ENCODE assay signal across 20 cellular contexts in the genomic region with DNA sequence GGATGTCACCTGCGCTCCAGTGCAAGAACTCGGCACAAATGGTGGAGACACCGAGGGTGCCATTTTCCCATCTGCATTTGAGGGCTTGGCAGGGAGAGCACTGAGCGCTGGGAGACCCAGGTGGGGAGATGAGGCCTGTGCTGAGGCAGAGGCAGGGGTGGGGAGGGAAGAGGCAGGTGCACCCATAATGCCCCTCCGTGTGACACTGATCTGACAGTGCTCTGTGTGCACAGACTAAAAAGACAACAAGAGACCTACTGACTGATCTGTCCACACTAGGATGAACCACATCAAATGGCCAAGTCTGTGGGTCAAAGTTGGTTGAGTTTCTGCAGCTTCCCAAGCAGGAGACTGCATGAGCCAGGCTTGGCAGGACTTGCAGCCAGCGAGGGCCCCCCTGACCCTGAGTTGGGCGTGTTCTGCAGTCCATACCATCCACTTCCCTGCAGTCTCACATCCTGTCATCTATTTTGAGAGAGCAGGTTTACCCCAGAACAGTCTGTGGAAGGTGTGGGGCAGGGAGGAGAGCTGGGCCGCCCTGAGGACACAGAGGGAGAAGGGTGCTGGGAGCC. TPM values are rescaled to one million over a fixed set of nuclear protein-coding genes. Genes with fewer than 3 reads are reported as not detected.
DNase-seq lines count a peak whose midpoint lies in the region; FAIRE-seq and TF ChIP-seq lines count a peak whose summit lies in the region.
"Had no signal": no experiment of that assay in that cellular context is flagged by ENCODE, and none has a peak within 500 bp of the region (broad histone marks: within the 10 kb centered on the region; RNA-seq: fewer than 3 reads in every experiment).

No MANE protein-coding gene starts in this region.

- H3K9me1 ChIP-seq in endothelial cell of umbilical vein (replicated peaks; ENCODE audit: control insufficient read depth, extremely low read depth, insufficient read depth, low read length): no peaks in the 10 kb centered on the region

- H3K27ac Mint-ChIP-seq in T-helper 2 cell treated with Interferon-gamma antibody and Interleukin-4, amounts not matched to agents 5 μg/mL and 100 μg/mL, for 36 hours: peak overlapping the region; percentile 6

- peaks cover 55% of the 10 kb centered on the region for H3K4me1 ChIP-seq in endothelial cell of umbilical vein (ENCODE audit: control insufficient read depth, extremely low read depth, insufficient read depth, low read length)
- no peaks in the 10 kb centered on the region for H3K4me1 ChIP-seq in smooth muscle cell (ENCODE audit: low read depth)
- H3K4me1 ChIP-seq in vagina: peaks cover 36% of the 10 kb centered on the region
- H3K4me1 ChIP-seq: parathyroid adenoma had no signal

- H3K27ac ChIP-seq in endothelial cell of umbilical vein (ENCODE audit: insufficient read depth, low read depth, low read length): no peak overlapping the region
- peak overlapping the region; percentile 24 for H3K27ac ChIP-seq in smooth muscle cell (ENCODE audit: low read depth)
- no peak overlapping the region for H3K27ac ChIP-seq in vagina
- H3K27ac ChIP-seq in substantia nigra (ENCODE audit: low read depth, low read length, poor library complexity, severe bottlenecking): no peak overlapping the region
- H3K27ac ChIP-seq: hepatocyte, parathyroid adenoma, transverse colon had no signal

- BruUV-seq in endothelial cell of umbilical vein (replicated peaks; lab: Mats Ljungman, UMichigan): no TSS peak

- intact Hi-C loops in endothelial cell of umbilical vein (cut with micrococcal nuclease) (no loop called here), vagina (cut with DNase I) (loop anchor here (10.0 kb wide), 1 partner anchor 55 kb away; no protein-coding TSS in a partner anchor)

- H3K4me3 ChIP-seq in endothelial cell of umbilical vein (replicated peaks in 1 of 3; ENCODE audit: insufficient read depth in 1 of 3, low read depth in 1 of 3, low read length in 3 of 3) (no peak overlapping the region), smooth muscle cell (no peak overlapping the region), vagina (no peak overlapping the region)
- H3K4me3 ChIP-seq: hepatocyte, mucosa of descending colon, transverse colon had no signal

- H4K20me1 ChIP-seq in endothelial cell of umbilical vein (replicated peaks; ENCODE audit: control insufficient read depth, extremely low read depth, insufficient read depth, low read length) (no peaks in the 10 kb centered on the region), smooth muscle cell (ENCODE audit: low read depth) (peaks cover 100% of the 10 kb centered on the region)

- H3K36me3 ChIP-seq in endothelial cell of umbilical vein (ENCODE audit: control insufficient read depth in 2 of 2, extremely low read depth in 1 of 2, insufficient read depth in 2 of 2, low read length in 2 of 2): peaks cover 3 to 18% of the 10 kb centered on the region in 2 experiments
- no peaks in the 10 kb centered on the region for H3K36me3 ChIP-seq in smooth muscle cell (ENCODE audit: low read depth)
- H3K36me3 ChIP-seq in vagina: peaks cover 0 to 6% of the 10 kb centered on the region in 2 donors
- H3K36me3 ChIP-seq: transverse colon had no signal

- no peak for TF ChIP-seq POLR2A in endothelial cell of umbilical vein (IDR thresholded peaks at IDR 0.05; ENCODE audit: low read depth, low read length)
- TF ChIP-seq POLR2A in vagina (IDR thresholded peaks at IDR 0.05): no peak

- H3K9me3 ChIP-seq in endothelial cell of umbilical vein (replicated peaks; ENCODE audit: control insufficient read depth, insufficient read depth, low read length): no peaks in the 10 kb centered on the region
- H3K9me3 ChIP-seq in smooth muscle cell (replicated peaks; ENCODE audit: low read depth): no peaks in the 10 kb centered on the region
- no peaks in the 10 kb centered on the region for H3K9me3 ChIP-seq in vagina
- H3K9me3 ChIP-seq: mucosa of descending colon, transverse colon had no signal

- no peaks in the 10 kb centered on the region for H3K27me3 ChIP-seq in endothelial cell of umbilical vein (ENCODE audit: control insufficient read depth in 2 of 2, insufficient read depth in 2 of 2, low read length in 2 of 2)
- H3K27me3 ChIP-seq in smooth muscle cell (ENCODE audit: low read depth): no peaks in the 10 kb centered on the region
- no peaks in the 10 kb centered on the region for H3K27me3 ChIP-seq in vagina
- H3K27me3 ChIP-seq: hepatocyte, transverse colon had no signal

- CTCF ChIA-PET in endothelial cell of umbilical vein (lab: Charles Lee): no interaction called here

- no peaks in the 10 kb centered on the region for H3F3A ChIP-seq in smooth muscle cell (ENCODE audit: low read depth)

- H3K36me3 Mint-ChIP-seq in T-helper 2 cell treated with Interferon-gamma antibody and Interleukin-4, amounts not matched to agents 5 μg/mL and 100 μg/mL, for 36 hours (ENCODE audit: low read depth): peaks cover 4% of the 10 kb centered on the region

- peaks cover 15% of the 10 kb centered on the region for H3K4me1 Mint-ChIP-seq in T-helper 2 cell treated with Interferon-gamma antibody and Interleukin-4, amounts not matched to agents 5 μg/mL and 100 μg/mL, for 36 hours (ENCODE audit: low read depth)

- POLR2A ChIA-PET in endothelial cell of umbilical vein (lab: Charles Lee): no interaction called here

- H3K27me3 Mint-ChIP-seq in T-helper 2 cell treated with Interferon-gamma antibody and Interleukin-4, amounts not matched to agents 5 μg/mL and 100 μg/mL, for 36 hours (ENCODE audit: low read depth): no peaks in the 10 kb centered on the region
- H3K27me3 Mint-ChIP-seq: CD4-positive, CD25-positive, alpha-beta regulatory T cell had no signal

- no peak for TF ChIP-seq CTCF in endothelial cell of umbilical vein (IDR thresholded peaks at IDR 0.05; ENCODE audit: extremely low read depth in 1 of 2, insufficient read depth in 1 of 2, low read depth in 1 of 2, low read length in 2 of 2)
- TF ChIP-seq CTCF in smooth muscle cell (IDR thresholded peaks at IDR 0.05; ENCODE audit: borderline replicate concordance, insufficient read depth, poor library complexity, severe bottlenecking): no peak
- TF ChIP-seq CTCF in vagina (IDR thresholded peaks at IDR 0.05): no peak

- no peak overlapping the region for H2AFZ ChIP-seq in endothelial cell of umbilical vein (ENCODE audit: low read depth, low read length)
- no peak overlapping the region for H2AFZ ChIP-seq in smooth muscle cell (ENCODE audit: low read depth)
- H2AFZ ChIP-seq: hepatocyte, parathyroid adenoma had no signal

- DNase-seq in T-helper 2 cell treated with Interferon-gamma antibody and Interleukin-4, amounts not matched to agents 5 μg/mL and 100 μg/mL, for 36 hours (ENCODE audit: low spot score): no peak
- DNase-seq in T-helper 2 cell: no peak
- DNase-seq in NCI-H69 (lab: John Stamatoyannopoulos, UW): peak; percentile 14
- DNase-seq in endothelial cell of umbilical vein (ENCODE audit: low read depth, low spot score): no peak
- DNase-seq in smooth muscle cell (lab: John Stamatoyannopoulos, UW; ENCODE audit: unreplicated experiment): no peak
- DNase-seq in vagina (ENCODE audit: extremely low spot score in 2 of 2): no peak
- DNase-seq in substantia nigra (lab: John Stamatoyannopoulos, UW): no peak
- no peak for DNase-seq in globus pallidus (ENCODE audit: low spot score)
- DNase-seq: activated CD4-positive, alpha-beta T cell treated with anti-CD3 and anti-CD28 coated beads for 4 hours; activated naive CD4-positive, alpha-beta T cell; CD4-positive, CD25-positive, alpha-beta regulatory T cell; Kasumi-1; kidney glomerular epithelial cell; mucosa of descending colon; NCI-H1417; SHP77; T1000; transverse colon had no signal

- WGBS in smooth muscle cell (ENCODE audit: low lambda C conversion rate): 83% methylated on average over 8 of the region's 8 CpGs

- no peak overlapping the region for H3K4me3 Mint-ChIP-seq in T-helper 2 cell treated with Interferon-gamma antibody and Interleukin-4, amounts not matched to agents 5 μg/mL and 100 μg/mL, for 36 hours
- H3K4me3 Mint-ChIP-seq: CD4-positive, CD25-positive, alpha-beta regulatory T cell had no signal

- dilution Hi-C loops in endothelial cell of umbilical vein (cut with MboI; ENCODE audit: extremely low pct_ligation_motif_present, low sequenced_read_pairs): loop anchor here (25.0 kb wide), 1 partner anchor 87 kb away; no protein-coding TSS in a partner anchor

- H3K9me3 Mint-ChIP-seq in T-helper 2 cell treated with Interferon-gamma antibody and Interleukin-4, amounts not matched to agents 5 μg/mL and 100 μg/mL, for 36 hours: no peaks in the 10 kb centered on the region
- H3K9me3 Mint-ChIP-seq: CD4-positive, CD25-positive, alpha-beta regulatory T cell had no signal

- peak; percentile 78 for FAIRE-seq in endothelial cell of umbilical vein (lab: Jason Lieb, UNC)

- H3K79me2 ChIP-seq in endothelial cell of umbilical vein (ENCODE audit: control insufficient read depth, insufficient read depth, low read length): peaks cover 69% of the 10 kb centered on the region
- H3K79me2 ChIP-seq in smooth muscle cell (ENCODE audit: low read depth): peaks cover 58% of the 10 kb centered on the region
- H3K79me2 ChIP-seq: parathyroid adenoma had no signal

- no peak overlapping the region for H3K9ac ChIP-seq in endothelial cell of umbilical vein (replicated peaks; ENCODE audit: extremely low read depth, insufficient read depth, low read length)
- no peak overlapping the region for H3K9ac ChIP-seq in smooth muscle cell (ENCODE audit: low read depth)
- H3K9ac ChIP-seq: parathyroid adenoma had no signal

- no peak overlapping the region for H3K4me2 ChIP-seq in endothelial cell of umbilical vein (ENCODE audit: insufficient read depth, low read length)
- no peak overlapping the region for H3K4me2 ChIP-seq in smooth muscle cell
- H3K4me2 ChIP-seq: hepatocyte had no signal

TF ChIP-seq in endothelial cell of umbilical vein, 7 proteins besides CTCF, POLR2A, EP300 and RAD21:
- TF ChIP-seq GATA2 (IDR thresholded peaks at IDR 0.05; ENCODE audit: insufficient read depth, insufficient read length, low read depth, low read length) (no peak), MYC (IDR thresholded peaks at IDR 0.05; ENCODE audit: low read depth, low read length) (no peak), POLR2AphosphoS5 (IDR thresholded peaks at IDR 0.05; ENCODE audit: insufficient read depth, low read depth, low read length) (no peak), FOS (IDR thresholded peaks at IDR 0.05; ENCODE audit: borderline replicate concordance, insufficient read depth, low read length) (no peak)
TF ChIP-seq in endothelial cell of umbilical vein: peak in this region for 0.

RNA-seq across cellular contexts. Expression of gene NEK6, which starts 41.9 kb away (rescaled TPM):
- total RNA-seq in endothelial cell of umbilical vein (65.9 and 67.1 TPM in 2 replicates), smooth muscle cell (41.5 and 45.9 TPM in 2 replicates), vagina (44.4 TPM)
- polyA plus RNA-seq in endothelial cell of umbilical vein (64.3 and 96.1 TPM in 2 replicates), smooth muscle cell (67.6 and 108 TPM in 2 replicates)
- 77.1 and 88.2 TPM in 2 replicates for polyA plus RNA-seq in endothelial cell of umbilical vein (2011; cell fraction: cytosol; rRNA removed)
- 79.5 and 84.6 TPM in 2 replicates for polyA plus RNA-seq in endothelial cell of umbilical vein (2011; cell fraction: nucleus; rRNA removed)
- polyA plus RNA-seq in endothelial cell of umbilical vein (2012): 62.6 and 78.9 TPM in 2 replicates
- polyA minus RNA-seq in endothelial cell of umbilical vein: 111 and 153 TPM in 2 replicates
- polyA minus RNA-seq in endothelial cell of umbilical vein (2011; cell fraction: cytosol; rRNA and poly(A)+ RNA removed): 5.1 TPM
- polyA minus RNA-seq in endothelial cell of umbilical vein (2011; cell fraction: nucleus; rRNA and poly(A)+ RNA removed): 48.7 and 63.7 TPM in 2 replicates
